In the genomic region with DNA sequence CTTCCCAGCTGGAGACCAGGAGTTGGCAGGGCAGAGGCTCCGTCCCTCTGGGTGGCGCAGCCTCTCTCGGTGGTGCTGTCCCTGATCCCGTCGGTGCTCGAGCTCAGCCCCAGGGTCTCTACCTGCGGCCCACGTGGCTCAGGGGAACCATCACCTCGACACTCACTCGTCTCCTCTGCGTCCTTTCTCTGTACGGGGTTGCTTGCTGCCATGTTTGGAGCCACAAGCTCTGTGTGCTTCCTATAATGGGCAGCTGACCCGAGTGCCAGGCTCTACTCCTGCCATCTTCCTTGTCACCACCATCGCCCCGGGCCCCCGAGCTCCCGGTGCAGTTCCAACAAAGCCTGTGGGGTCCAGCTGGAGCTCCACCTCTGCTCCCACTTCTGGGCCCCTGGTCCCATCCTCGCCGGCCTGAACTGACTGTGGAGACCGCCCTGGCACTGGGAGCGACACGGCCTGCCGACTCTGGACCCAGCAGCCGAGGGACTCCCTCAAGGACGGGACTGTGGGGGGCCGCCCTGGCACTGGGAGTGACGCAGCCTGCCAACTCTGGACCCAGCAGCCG, we compare ENCODE assay signal across 23 cellular contexts. TPM values are rescaled to one million over a fixed set of nuclear protein-coding genes. Genes with fewer than 3 reads are reported as not detected.
DNase-seq lines count a peak whose midpoint lies in the region; ATAC-seq, FAIRE-seq and TF ChIP-seq lines count a peak whose summit lies in the region.
"Had no signal": no experiment of that assay in that cellular context is flagged by ENCODE, and none has a peak within 500 bp of the region (broad histone marks: within the 10 kb centered on the region; RNA-seq: fewer than 3 reads in every experiment).

No MANE protein-coding gene starts in this region.

- H3K27ac ChIP-seq in K562 (ENCODE audit: extremely low read depth, low read depth, low read length) (no peak overlapping the region), right lobe of liver (peak overlapping the region; percentile 74 to 98 (median 91)), thymus (ENCODE audit: low read depth) (peak overlapping the region; percentile 43)
- H3K27ac ChIP-seq: skin epidermis had no signal

- H3K9ac ChIP-seq in K562 (ENCODE audit: insufficient read depth in 1 of 2, low read depth in 2 of 2, low read length in 2 of 2) = no peak overlapping the region

- H3K9me1 ChIP-seq in K562 (ENCODE audit: control insufficient read depth, insufficient read depth, low read length) = peaks cover 3% of the 10 kb centered on the region

- no peak for TF ChIP-seq RAD21 in K562 (CRISPR knock-in tag; conservative IDR thresholded peaks at IDR 0.05 in 1 of 2, IDR thresholded peaks at IDR 0.05 in 1 of 2)

- no peak overlapping the region for H2AFZ ChIP-seq in K562 (ENCODE audit: low read depth, low read length)

- H3K9me3 Mint-ChIP-seq in activated naive CD4-positive, alpha-beta T cell treated with anti-CD3 and anti-CD28 coated beads for 36 hours = no peaks in the 10 kb centered on the region
- no peaks in the 10 kb centered on the region for H3K9me3 Mint-ChIP-seq in activated T-helper 2 cell treated with anti-CD3 and anti-CD28 coated beads, Interferon-gamma antibody, Interleukin-2, Interleukin-4, amounts not matched to agents 10 μg/mL and 5 μg/mL and 100 μg/mL, durations not matched to agents 14 hours and 24 hours and 36 hours
- H3K9me3 Mint-ChIP-seq: T-helper 2 cell treated with Interferon-gamma antibody and Interleukin-4, amounts not matched to agents 5 μg/mL and 100 μg/mL, for 36 hours had no signal

- H3K27me3 ChIP-seq in K562 (ENCODE audit: control insufficient read depth in 2 of 2, insufficient read depth in 2 of 2, low read length in 2 of 2) (no peaks in the 10 kb centered on the region), right lobe of liver (no peaks in the 10 kb centered on the region), thymus (ENCODE audit: control insufficient read depth, insufficient read depth) (no peaks in the 10 kb centered on the region)
- H3K27me3 ChIP-seq: MG63 had no signal

- TF ChIP-seq EP300 in K562 (IDR thresholded peaks at IDR 0.05; ENCODE audit: low read length) = no peak

- CTCF ChIA-PET in activated naive CD4-positive, alpha-beta T cell treated with anti-CD3 and anti-CD28 coated beads for 36 hours (lab: Charles Lee) = interaction anchor here (0.6 to 2.4 kb wide), 3 partner anchors 15 to 107 kb away, joined by 3 to 5 read pairs (median 3); partner anchors contain the start of gene AJM1
- CTCF ChIA-PET in K562 (lab: Yijun Ruan, JAX; ENCODE audit: low intra/inter-chr PET ratio) = no interaction called here

- H3K9me3 ChIP-seq in K562 (replicated peaks; ENCODE audit: control insufficient read depth, insufficient read depth, low read depth, low read length) (no peaks in the 10 kb centered on the region), right lobe of liver (no peaks in the 10 kb centered on the region), thymus (ENCODE audit: control insufficient read depth) (peaks cover 1% of the 10 kb centered on the region)
- H3K9me3 ChIP-seq: A549, MG63 had no signal

- BruUV-seq in K562 (replicated peaks; lab: Mats Ljungman, UMichigan) = no TSS peak

- no peak; the same call in 1 of the 2 replicates for TF ChIP-seq POLR2A in K562 (conservative IDR thresholded peaks at IDR 0.05)
- no peak for TF ChIP-seq POLR2A in right lobe of liver (IDR thresholded peaks at IDR 0.05)

- in situ Hi-C loops in K562 (cut with MboI) = no loop called here

- no peaks in the 10 kb centered on the region for H3K27me3 Mint-ChIP-seq in activated naive CD4-positive, alpha-beta T cell treated with anti-CD3 and anti-CD28 coated beads for 36 hours (ENCODE audit: low read depth)
- no peaks in the 10 kb centered on the region for H3K27me3 Mint-ChIP-seq in activated T-helper 2 cell treated with anti-CD3 and anti-CD28 coated beads, Interferon-gamma antibody, Interleukin-2, Interleukin-4, amounts not matched to agents 10 μg/mL and 5 μg/mL and 100 μg/mL, durations not matched to agents 14 hours and 24 hours and 36 hours (ENCODE audit: low read depth)

- DNase-seq in activated naive CD4-positive, alpha-beta T cell treated with anti-CD3 and anti-CD28 coated beads for 36 hours = no peak
- DNase-seq in activated naive CD4-positive, alpha-beta T cell (lab: John Stamatoyannopoulos, UW) = no peak
- DNase-seq in K562 (ENCODE audit: extremely low read depth in 1 of 4, low spot score in 3 of 4) (no peak), right lobe of liver (peak in 1 of 3 donors; percentile 53), T-helper 1 cell (no peak), amygdala (lab: John Stamatoyannopoulos, UW) (no peak)
- DNase-seq in activated T-helper 2 cell treated with anti-CD3 and anti-CD28 coated beads, Interferon-gamma antibody, Interleukin-2, Interleukin-4, amounts not matched to agents 10 μg/mL and 5 μg/mL and 100 μg/mL, durations not matched to agents 14 hours and 24 hours and 36 hours (ENCODE audit: low spot score) = no peak
- DNase-seq: activated effector memory CD4-positive, alpha-beta T cell treated with Interleukin-2 at 50 U/mL for 16 hours; foreskin fibroblast; MG63; NCI-H1436 treated with DMSO at 0.1 percent for 48 hours; NCI-H2171 treated with DMSO at 0.1 percent for 48 hours; NCI-H748 treated with DMSO at 0.1 percent for 48 hours; PC-3; stimulated activated CD4-positive, alpha-beta T cell treated with anti-CD3 and anti-CD28 coated beads, Interleukin-4, amount 100 ng/mL, for 24 hours had no signal

- H3K27ac Mint-ChIP-seq in activated naive CD4-positive, alpha-beta T cell treated with anti-CD3 and anti-CD28 coated beads for 36 hours = peak overlapping the region; percentile 8
- H3K27ac Mint-ChIP-seq in activated T-helper 2 cell treated with anti-CD3 and anti-CD28 coated beads, Interferon-gamma antibody, Interleukin-2, Interleukin-4, amounts not matched to agents 10 μg/mL and 5 μg/mL and 100 μg/mL, durations not matched to agents 14 hours and 24 hours and 36 hours = no peak overlapping the region
- H3K27ac Mint-ChIP-seq: T-helper 2 cell treated with Interferon-gamma antibody and Interleukin-4, amounts not matched to agents 5 μg/mL and 100 μg/mL, for 36 hours had no signal

- ATAC-seq in K562 (no peak), right lobe of liver (no peak)
- ATAC-seq: A549, PC-3 had no signal

- peaks cover 7 to 55% of the 10 kb centered on the region in 2 experiments; a peak in 4 of 5 replicates for H3K4me1 ChIP-seq in K562 (replicated peaks in 1 of 2; ENCODE audit: control insufficient read depth in 2 of 2, insufficient read depth in 2 of 2, low read length in 2 of 2)
- H3K4me1 ChIP-seq in right lobe of liver = peaks cover 0 to 51% (median 25%) of the 10 kb centered on the region in 4 donors
- peaks cover 11% of the 10 kb centered on the region for H3K4me1 ChIP-seq in thymus (ENCODE audit: control insufficient read depth, insufficient read depth, low read length)

- intact Hi-C loops in activated naive CD4-positive, alpha-beta T cell treated with anti-CD3 and anti-CD28 coated beads for 36 hours (cut with micrococcal nuclease) = no loop called here
- intact Hi-C loops in K562 (cut with micrococcal nuclease) (no loop called here), right lobe of liver (cut with DNase I) (loop anchor here in 1 of 2 donors (10.0 kb wide), 1 partner anchor 55 kb away; the partner anchor contains the start of gene TRAF2)
- intact Hi-C loops in activated T-helper 2 cell treated with anti-CD3 and anti-CD28 coated beads, Interferon-gamma antibody, Interleukin-2, Interleukin-4, amounts not matched to agents 10 μg/mL and 5 μg/mL and 100 μg/mL, durations not matched to agents 14 hours and 24 hours and 36 hours (cut with micrococcal nuclease) = no loop called here

- no peak for FAIRE-seq in K562 (lab: Jason Lieb, UNC)
- FAIRE-seq: A549, astrocyte, colon, H1 had no signal

- no peak overlapping the region for H3K4me3 Mint-ChIP-seq in activated naive CD4-positive, alpha-beta T cell treated with anti-CD3 and anti-CD28 coated beads for 36 hours
- no peak overlapping the region for H3K4me3 Mint-ChIP-seq in activated T-helper 2 cell treated with anti-CD3 and anti-CD28 coated beads, Interferon-gamma antibody, Interleukin-2, Interleukin-4, amounts not matched to agents 10 μg/mL and 5 μg/mL and 100 μg/mL, durations not matched to agents 14 hours and 24 hours and 36 hours (ENCODE audit: low read depth)
- H3K4me3 Mint-ChIP-seq: T-helper 2 cell treated with Interferon-gamma antibody and Interleukin-4, amounts not matched to agents 5 μg/mL and 100 μg/mL, for 36 hours had no signal

- peaks cover 26% of the 10 kb centered on the region for H3K79me2 ChIP-seq in K562 (ENCODE audit: control insufficient read depth, insufficient read depth, low read length)

- POLR2A ChIA-PET in K562 (lab: Yijun Ruan, JAX) = interaction anchor here (0.6 to 1.8 kb wide), 3 partner anchors 13 to 56 kb away, joined by 3 to 4 read pairs (median 3); no protein-coding TSS in a partner anchor

- peaks cover 57% of the 10 kb centered on the region; the same call in 2 of the 3 replicates for H3K36me3 ChIP-seq in K562 (ENCODE audit: control insufficient read depth, insufficient read depth, low read length)
- peaks cover 6 to 24% (median 22%) of the 10 kb centered on the region in 4 donors for H3K36me3 ChIP-seq in right lobe of liver
- H3K36me3 ChIP-seq in thymus (ENCODE audit: control insufficient read depth, insufficient read depth) = peaks cover 46% of the 10 kb centered on the region

- WGBS in K562 (ENCODE audit: insufficient coverage, low coverage, missing lambda C conversion rate) = 97% methylated on average over 23 of the region's 28 CpGs
- 82% methylated on average over 10 of the region's 28 CpGs for WGBS in right lobe of liver (ENCODE audit: insufficient coverage, low coverage, low lambda C conversion rate, missing lambda C conversion rate)
- 97% methylated on average over 28 of the region's 28 CpGs for WGBS in thymus

- H3K4me3 ChIP-seq in K562 = no peak overlapping the region
- no peak overlapping the region for H3K4me3 ChIP-seq in right lobe of liver
- H3K4me3 ChIP-seq in thymus (ENCODE audit: low read length) = no peak overlapping the region
- H3K4me3 ChIP-seq: A549, MG63, skin epidermis had no signal

- H3K4me2 ChIP-seq in K562 (ENCODE audit: insufficient read depth, low read length) = no peak overlapping the region
- H3K4me2 ChIP-seq: A549 had no signal

- H3K4me1 Mint-ChIP-seq in activated naive CD4-positive, alpha-beta T cell treated with anti-CD3 and anti-CD28 coated beads for 36 hours (ENCODE audit: low read depth) = peaks cover 5% of the 10 kb centered on the region
- H3K4me1 Mint-ChIP-seq in activated T-helper 2 cell treated with anti-CD3 and anti-CD28 coated beads, Interferon-gamma antibody, Interleukin-2, Interleukin-4, amounts not matched to agents 10 μg/mL and 5 μg/mL and 100 μg/mL, durations not matched to agents 14 hours and 24 hours and 36 hours (ENCODE audit: low read depth) = peaks cover 3% of the 10 kb centered on the region

- peaks cover 31% of the 10 kb centered on the region for H3K36me3 Mint-ChIP-seq in activated naive CD4-positive, alpha-beta T cell treated with anti-CD3 and anti-CD28 coated beads for 36 hours (ENCODE audit: low read depth)
- H3K36me3 Mint-ChIP-seq in activated T-helper 2 cell treated with anti-CD3 and anti-CD28 coated beads, Interferon-gamma antibody, Interleukin-2, Interleukin-4, amounts not matched to agents 10 μg/mL and 5 μg/mL and 100 μg/mL, durations not matched to agents 14 hours and 24 hours and 36 hours (ENCODE audit: low read depth) = peaks cover 53% of the 10 kb centered on the region

- TF ChIP-seq CTCF in K562 (IDR thresholded peaks at IDR 0.05 in 2 of 3, conservative IDR thresholded peaks at IDR 0.05 in 1 of 3; ENCODE audit: insufficient read depth in 2 of 3, low read depth in 1 of 3, low read length in 3 of 3) (no peak), right lobe of liver (IDR thresholded peaks at IDR 0.05) (no peak)

- no peaks in the 10 kb centered on the region for H4K20me1 ChIP-seq in K562 (replicated peaks; ENCODE audit: control insufficient read depth, insufficient read depth, low read length)

RNA-seq across cellular contexts. Expression of gene FBXW5, which starts 5.0 kb away (rescaled TPM):
- total RNA-seq in activated naive CD4-positive, alpha-beta T cell treated with anti-CD3 and anti-CD28 coated beads for 36 hours = 10 to 100 TPM; 44.0 to 47.8 TPM
- 30.2 and 159 TPM in 2 replicates for total RNA-seq in K562 (2011; cell fraction: chromatin; rRNA removed; ENCODE audit: low replicate concordance)
- total RNA-seq in K562 (2011; cell fraction: nucleolus; rRNA removed) = 182 and 203 TPM in 2 replicates
- 58.6 and 70.2 TPM in 2 replicates for total RNA-seq in K562 (2011; cell fraction: nucleoplasm; rRNA removed)
- 128 and 144 TPM in 2 replicates for total RNA-seq in K562 (2014; rRNA removed)
- total RNA-seq in K562 (2014; rRNA removed; fragmentation: Illumina TruSeq; extraction: Trizol) = 3.2 and 6.1 TPM in 2 replicates
- 37.0 and 40.6 TPM in 2 replicates for total RNA-seq in K562 (2015; rRNA removed; fragmentation: Illumina TruSeq; extraction: Trizol)
- 99.7 and 103 TPM in 2 replicates for total RNA-seq in K562 (2021)
- 37.5 and 55.5 TPM in 2 replicates for polyA plus RNA-seq in K562 (2011; rRNA removed)
- polyA plus RNA-seq in K562 (2011; cell fraction: cytosol; rRNA removed) = 71.8 and 204 TPM in 2 replicates
- polyA plus RNA-seq in K562 (2011; cell fraction: nucleus; rRNA removed) = 312 and 563 TPM in 2 replicates
- polyA plus RNA-seq in K562 (2012) = 55.7 and 82.1 TPM in 2 replicates
- 10.8 and 36.2 TPM in 2 replicates for polyA plus RNA-seq in K562 (2014; fragmentation: Illumina TruSeq; extraction: Trizol)
- 1 to 10 TPM in 1 of 2 experiments, under 1 TPM in 1; 0.21 to 1.2 TPM for polyA plus RNA-seq in K562 (2014; fragmentation: Nextera tagmentation; extraction: Ambion mirVana)
- polyA plus RNA-seq in K562 (2014; rRNA removed) = 97.6 and 107 TPM in 2 replicates
- 13.6 and 27.8 TPM in 2 replicates for polyA minus RNA-seq in K562 (2011; rRNA and poly(A)+ RNA removed)
- polyA minus RNA-seq in K562 (2011; cell fraction: cytosol; rRNA and poly(A)+ RNA removed) = 66.5 and 87.7 TPM in 2 replicates
- polyA minus RNA-seq in K562 (2011; cell fraction: nucleus; rRNA and poly(A)+ RNA removed) = 82.3 and 93.4 TPM in 2 replicates
- total RNA-seq in right lobe of liver = 100 to 1,000 TPM in 3 of 6 experiments, 10 to 100 TPM in 3; 84.0 to 290 (median 97.4) TPM
- 162 TPM for polyA plus RNA-seq in thymus
- 94.4 and 95.9 TPM in 2 replicates for total RNA-seq in activated T-helper 2 cell treated with anti-CD3 and anti-CD28 coated beads, Interferon-gamma antibody, Interleukin-2, Interleukin-4, amounts not matched to agents 10 μg/mL and 5 μg/mL and 100 μg/mL, durations not matched to agents 14 hours and 24 hours and 36 hours

RNA-seq across cellular contexts. Expression of gene C8G, which starts 5.5 kb away (rescaled TPM):
- total RNA-seq in activated naive CD4-positive, alpha-beta T cell treated with anti-CD3 and anti-CD28 coated beads for 36 hours = under 1 TPM in 1 of 2 experiments, not detected in 1; 0.83 TPM
- total RNA-seq in K562 (2011; cell fraction: chromatin; rRNA removed; ENCODE audit: low replicate concordance) = 3.8 and 8.4 TPM in 2 replicates
- 8.3 and 11.8 TPM in 2 replicates for total RNA-seq in K562 (2011; cell fraction: nucleolus; rRNA removed)
- total RNA-seq in K562 (2011; cell fraction: nucleoplasm; rRNA removed) = 3.4 and 4.7 TPM in 2 replicates
- total RNA-seq in K562 (2014; rRNA removed) (2.7 and 3.0 TPM in 2 replicates), K562 (2014; rRNA removed; fragmentation: Illumina TruSeq; extraction: Trizol) (not detected in 2 replicates), K562 (2015; rRNA removed; fragmentation: Illumina TruSeq; extraction: Trizol) (2.9 and 4.4 TPM in 2 replicates), K562 (2021) (4.3 and 5.9 TPM in 2 replicates), right lobe of liver (100 to 1,000 TPM; 248 to 755 (median 453) TPM)
- polyA plus RNA-seq in K562 (2011; rRNA removed) (0.35 and 2.0 TPM in 2 replicates), K562 (2014; fragmentation: Illumina TruSeq; extraction: Trizol) (0.59 and 1.3 TPM in 2 replicates), K562 (2014; fragmentation: Nextera tagmentation; extraction: Ambion mirVana) (under 1 TPM in 1 of 2 experiments, not detected in 1; 0.38 TPM), K562 (2014; rRNA removed) (1.9 and 4.0 TPM in 2 replicates), thymus (6.5 TPM)
- 0.70 and 0.96 TPM in 2 replicates for polyA plus RNA-seq in K562 (2011; cell fraction: cytosol; rRNA removed)
- polyA plus RNA-seq in K562 (2011; cell fraction: nucleus; rRNA removed) = 19.6 and 29.1 TPM in 2 replicates
- polyA plus RNA-seq in K562 (2012) = 8.5 and 12.1 TPM in 2 replicates
- polyA minus RNA-seq in K562 (2011; rRNA and poly(A)+ RNA removed) = not detected in 2 replicates
- polyA minus RNA-seq in K562 (2011; cell fraction: cytosol; rRNA and poly(A)+ RNA removed) = not detected in 2 replicates
- polyA minus RNA-seq in K562 (2011; cell fraction: nucleus; rRNA and poly(A)+ RNA removed) = 2.1 and 3.4 TPM in 2 replicates
- total RNA-seq in activated T-helper 2 cell treated with anti-CD3 and anti-CD28 coated beads, Interferon-gamma antibody, Interleukin-2, Interleukin-4, amounts not matched to agents 10 μg/mL and 5 μg/mL and 100 μg/mL, durations not matched to agents 14 hours and 24 hours and 36 hours = 0.76 and 0.89 TPM in 2 replicates

RNA-seq across cellular contexts. Expression of gene LCN12, which starts 12.6 kb away (rescaled TPM):
- 1 to 10 TPM; 1.1 to 1.9 TPM for total RNA-seq in activated naive CD4-positive, alpha-beta T cell treated with anti-CD3 and anti-CD28 coated beads for 36 hours
- total RNA-seq in K562 (2011; cell fraction: chromatin; rRNA removed; ENCODE audit: low replicate concordance) = 1.3 TPM in 1 of 2 replicates, not detected in the other
- 0.67 and 0.92 TPM in 2 replicates for total RNA-seq in K562 (2011; cell fraction: nucleolus; rRNA removed)
- total RNA-seq in K562 (2011; cell fraction: nucleoplasm; rRNA removed) = 0.51 TPM in 1 of 2 replicates, not detected in the other
- total RNA-seq in K562 (2014; rRNA removed) = not detected in 2 replicates
- not detected in 2 replicates for total RNA-seq in K562 (2014; rRNA removed; fragmentation: Illumina TruSeq; extraction: Trizol)
- total RNA-seq in K562 (2015; rRNA removed; fragmentation: Illumina TruSeq; extraction: Trizol) = not detected in 2 replicates
- total RNA-seq in K562 (2021) = not detected in 2 replicates
- polyA plus RNA-seq in K562 (2011; rRNA removed) = 0.24 TPM in 1 of 2 replicates, not detected in the other
- not detected in 2 replicates for polyA plus RNA-seq in K562 (2011; cell fraction: cytosol; rRNA removed)
- 1.0 and 1.2 TPM in 2 replicates for polyA plus RNA-seq in K562 (2011; cell fraction: nucleus; rRNA removed)
- polyA plus RNA-seq in K562 (2012) = 0.32 and 0.35 TPM in 2 replicates
- not detected in 2 replicates for polyA plus RNA-seq in K562 (2014; fragmentation: Illumina TruSeq; extraction: Trizol)
- polyA plus RNA-seq in K562 (2014; fragmentation: Nextera tagmentation; extraction: Ambion mirVana) = not detected
- polyA plus RNA-seq in K562 (2014; rRNA removed) = 0.05 TPM in 1 of 2 replicates, not detected in the other
- polyA minus RNA-seq in K562 (2011; rRNA and poly(A)+ RNA removed) = not detected in 2 replicates
- polyA minus RNA-seq in K562 (2011; cell fraction: cytosol; rRNA and poly(A)+ RNA removed) = not detected in 2 replicates
- not detected in 2 replicates for polyA minus RNA-seq in K562 (2011; cell fraction: nucleus; rRNA and poly(A)+ RNA removed)
- 10 to 100 TPM in 5 of 6 experiments, 1 to 10 TPM in 1; 2.7 to 36.4 (median 20.3) TPM for total RNA-seq in right lobe of liver
- polyA plus RNA-seq in thymus = 14.4 TPM
- total RNA-seq in activated T-helper 2 cell treated with anti-CD3 and anti-CD28 coated beads, Interferon-gamma antibody, Interleukin-2, Interleukin-4, amounts not matched to agents 10 μg/mL and 5 μg/mL and 100 μg/mL, durations not matched to agents 14 hours and 24 hours and 36 hours = 2.0 and 2.1 TPM in 2 replicates
- total RNA-seq: astrocyte, SK-MEL-5 had no signal

RNA-seq across cellular contexts. Expression of gene PTGDS, which starts 37.8 kb away (rescaled TPM):
- not detected for total RNA-seq in activated naive CD4-positive, alpha-beta T cell treated with anti-CD3 and anti-CD28 coated beads for 36 hours
- 1.9 and 6.7 TPM in 2 replicates for total RNA-seq in K562 (2011; cell fraction: chromatin; rRNA removed; ENCODE audit: low replicate concordance)
- 6.7 and 8.8 TPM in 2 replicates for total RNA-seq in K562 (2011; cell fraction: nucleolus; rRNA removed)
- 4.5 and 5.2 TPM in 2 replicates for total RNA-seq in K562 (2011; cell fraction: nucleoplasm; rRNA removed)
- 5.2 and 7.4 TPM in 2 replicates for total RNA-seq in K562 (2014; rRNA removed)
- total RNA-seq in K562 (2014; rRNA removed; fragmentation: Illumina TruSeq; extraction: Trizol) = 0.65 TPM in 1 of 2 replicates, not detected in the other
- 2.0 and 2.9 TPM in 2 replicates for total RNA-seq in K562 (2015; rRNA removed; fragmentation: Illumina TruSeq; extraction: Trizol)
- total RNA-seq in K562 (2021) = 4.6 and 4.7 TPM in 2 replicates
- polyA plus RNA-seq in K562 (2011; rRNA removed) = 2.6 and 4.4 TPM in 2 replicates
- polyA plus RNA-seq in K562 (2011; cell fraction: cytosol; rRNA removed) = 5.3 and 10.5 TPM in 2 replicates
- 23.2 and 26.0 TPM in 2 replicates for polyA plus RNA-seq in K562 (2011; cell fraction: nucleus; rRNA removed)
- polyA plus RNA-seq in K562 (2012) = 8.5 and 12.1 TPM in 2 replicates
- 1.2 and 2.7 TPM in 2 replicates for polyA plus RNA-seq in K562 (2014; fragmentation: Illumina TruSeq; extraction: Trizol)
- polyA plus RNA-seq in K562 (2014; fragmentation: Nextera tagmentation; extraction: Ambion mirVana) = under 1 TPM; 0.46 to 0.55 TPM
- polyA plus RNA-seq in K562 (2014; rRNA removed) = 7.0 and 7.1 TPM in 2 replicates
- polyA minus RNA-seq in K562 (2011; rRNA and poly(A)+ RNA removed) = 0.51 TPM in 1 of 2 replicates, not detected in the other
- polyA minus RNA-seq in K562 (2011; cell fraction: cytosol; rRNA and poly(A)+ RNA removed) = 1.8 and 3.4 TPM in 2 replicates
- polyA minus RNA-seq in K562 (2011; cell fraction: nucleus; rRNA and poly(A)+ RNA removed) = 5.7 and 10.0 TPM in 2 replicates
- total RNA-seq in right lobe of liver = 10 to 100 TPM in 2 of 6 experiments, 1 to 10 TPM in 4; 4.3 to 21.9 (median 6.0) TPM
- 137 TPM for polyA plus RNA-seq in thymus
- total RNA-seq in activated T-helper 2 cell treated with anti-CD3 and anti-CD28 coated beads, Interferon-gamma antibody, Interleukin-2, Interleukin-4, amounts not matched to agents 10 μg/mL and 5 μg/mL and 100 μg/mL, durations not matched to agents 14 hours and 24 hours and 36 hours = not detected in 2 replicates
- total RNA-seq: PC-3, SK-MEL-5 had no signal

RNA-seq across cellular contexts. Expression of gene LCNL1, which starts 43.3 kb away (rescaled TPM):
- total RNA-seq in activated naive CD4-positive, alpha-beta T cell treated with anti-CD3 and anti-CD28 coated beads for 36 hours = not detected
- total RNA-seq in K562 (2011; cell fraction: chromatin; rRNA removed; ENCODE audit: low replicate concordance) = 3.1 and 3.4 TPM in 2 replicates
- 1.2 and 1.7 TPM in 2 replicates for total RNA-seq in K562 (2011; cell fraction: nucleolus; rRNA removed)
- 3.5 and 4.7 TPM in 2 replicates for total RNA-seq in K562 (2011; cell fraction: nucleoplasm; rRNA removed)
- total RNA-seq in K562 (2014; rRNA removed) (0.08 TPM in 1 of 2 replicates, not detected in the other), K562 (2014; rRNA removed; fragmentation: Illumina TruSeq; extraction: Trizol) (0.04 and 0.10 TPM in 2 replicates), K562 (2015; rRNA removed; fragmentation: Illumina TruSeq; extraction: Trizol) (not detected in 2 replicates), K562 (2021) (0.11 and 0.16 TPM in 2 replicates), right lobe of liver (not detected)
- polyA plus RNA-seq in K562 (2011; rRNA removed) (0.04 and 0.14 TPM in 2 replicates), K562 (2014; fragmentation: Illumina TruSeq; extraction: Trizol) (0.04 TPM in 1 of 2 replicates, not detected in the other), K562 (2014; fragmentation: Nextera tagmentation; extraction: Ambion mirVana) (not detected), K562 (2014; rRNA removed) (0.11 and 0.12 TPM in 2 replicates), thymus (5.0 TPM)
- polyA plus RNA-seq in K562 (2011; cell fraction: cytosol; rRNA removed) = 0.21 TPM in 1 of 2 replicates, not detected in the other
- polyA plus RNA-seq in K562 (2011; cell fraction: nucleus; rRNA removed) = 2.1 and 4.2 TPM in 2 replicates
- polyA plus RNA-seq in K562 (2012) = 0.30 and 0.53 TPM in 2 replicates
- 0.27 and 0.81 TPM in 2 replicates for polyA minus RNA-seq in K562 (2011; rRNA and poly(A)+ RNA removed)
- polyA minus RNA-seq in K562 (2011; cell fraction: cytosol; rRNA and poly(A)+ RNA removed) = not detected in 2 replicates
- polyA minus RNA-seq in K562 (2011; cell fraction: nucleus; rRNA and poly(A)+ RNA removed) = 1.3 and 2.4 TPM in 2 replicates
- not detected in 2 replicates for total RNA-seq in activated T-helper 2 cell treated with anti-CD3 and anti-CD28 coated beads, Interferon-gamma antibody, Interleukin-2, Interleukin-4, amounts not matched to agents 10 μg/mL and 5 μg/mL and 100 μg/mL, durations not matched to agents 14 hours and 24 hours and 36 hours
- total RNA-seq: H1, PC-3, SK-MEL-5 had no signal

Comparison
In these comparisons a context has a peak if more than half of its experiments do, and no peak if none do; other contexts are left out.
1. RNA of gene C8G, which starts 5.5 kb away (total RNA-seq): 248 to 755 TPM in right lobe of liver; 2.7 to 11.8 TPM in K562, 0.76 to 0.89 TPM in activated T-helper 2 cell treated with anti-CD3 and anti-CD28 coated beads, Interferon-gamma antibody, Interleukin-2, Interleukin-4, amounts not matched to agents 10 μg/mL and 5 μg/mL and 100 μg/mL, durations not matched to agents 14 hours and 24 hours and 36 hours and 0.83 TPM in activated naive CD4-positive, alpha-beta T cell treated with anti-CD3 and anti-CD28 coated beads for 36 hours; every median in the first group is over 10 times any median in the second.